9 cellular contexts compared by ENCODE assay signal in the genomic region with DNA sequence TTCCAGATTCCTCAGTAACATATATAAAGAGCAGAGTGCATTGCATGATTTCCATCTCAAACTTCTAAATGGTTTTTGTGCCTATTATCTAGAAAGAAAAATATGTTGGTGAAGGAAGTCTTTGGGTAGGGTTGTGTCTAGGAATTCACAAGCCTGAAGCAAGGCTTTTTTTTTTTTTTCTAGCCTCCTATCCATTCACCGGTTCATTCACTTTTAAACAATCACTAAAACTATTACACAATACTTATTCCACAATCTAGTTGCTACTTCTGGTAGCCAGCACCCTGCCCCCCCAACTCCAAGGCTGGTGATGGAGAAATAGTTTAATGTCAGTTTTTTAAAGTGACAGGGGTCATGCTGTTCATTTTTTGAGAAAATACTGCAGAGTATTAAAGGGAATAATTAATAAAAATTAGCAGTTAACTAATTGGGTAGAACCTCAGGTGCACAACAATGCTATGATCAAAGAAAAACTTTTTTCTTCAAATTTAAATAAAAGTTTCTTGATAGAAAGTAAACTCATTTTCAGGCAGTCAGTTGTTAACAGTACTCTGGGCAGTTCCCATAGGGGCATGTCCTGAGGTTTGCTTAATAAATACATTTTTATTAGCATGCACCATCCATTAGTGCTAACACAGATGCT. TPM values are rescaled to one million over a fixed set of nuclear protein-coding genes. Genes with fewer than 3 reads are reported as not detected.
DNase-seq lines count a peak whose midpoint lies in the region; ATAC-seq and TF ChIP-seq lines count a peak whose summit lies in the region.
"Had no signal": no experiment of that assay in that cellular context is flagged by ENCODE, and none has a peak within 500 bp of the region (broad histone marks: within the 10 kb centered on the region; RNA-seq: fewer than 3 reads in every experiment).

No MANE protein-coding gene starts in this region.

- peaks cover 41 to 49% of the 10 kb centered on the region in 2 donors for H3K4me1 ChIP-seq in adrenal gland (replicated peaks in 1 of 2)
- peaks cover 29% of the 10 kb centered on the region for H3K4me1 ChIP-seq in thymus (ENCODE audit: control insufficient read depth, insufficient read depth, low read length)

- no peaks in the 10 kb centered on the region for H3K9me3 ChIP-seq in adrenal gland (replicated peaks in 1 of 3)
- H3K9me3 ChIP-seq in thymus (ENCODE audit: control insufficient read depth): no peaks in the 10 kb centered on the region
- H3K9me3 ChIP-seq: mucosa of descending colon had no signal

- ATAC-seq in left cardiac atrium (no peak), left ventricle myocardium superior (no peak)

- no peak for TF ChIP-seq CTCF in adrenal gland (IDR thresholded peaks at IDR 0.05)

- H3K27ac ChIP-seq in adrenal gland (peak overlapping the region; percentile 97 to 100 (median 100)), thymus (ENCODE audit: low read depth) (peak overlapping the region; percentile 96)

- 0 to 6% (median 2%) methylated on average over 1 of the region's 1 CpG for WGBS in adrenal gland, 4 donors
- 23% methylated on average over 1 of the region's 1 CpG for WGBS in thymus

- H3K27me3 ChIP-seq in adrenal gland (no peaks in the 10 kb centered on the region), thymus (ENCODE audit: control insufficient read depth, insufficient read depth) (no peaks in the 10 kb centered on the region)

- TF ChIP-seq POLR2A in adrenal gland (IDR thresholded peaks at IDR 0.05): no peak

- DNase-seq in left cardiac atrium (peak; percentile 48), left ventricle myocardium superior (no peak), adrenal gland (peak in 6 of 7 donors; percentile 63 to 85 (median 69)), kidney glomerular epithelial cell (lab: John Stamatoyannopoulos, UW) (peak; percentile 25), Ammon's horn (ENCODE audit: low spot score) (no peak)
- no peak for DNase-seq in effector CD8-positive, alpha-beta T cell (lab: John Stamatoyannopoulos, UW)
- no peak for DNase-seq in activated effector memory CD4-positive, alpha-beta T cell treated with anti-CD3 and anti-CD28 coated beads, Interleukin-2, amount 50 U/mL, for 16 hours

- H3K36me3 ChIP-seq in adrenal gland (replicated peaks in 1 of 2): peaks cover 0 to 8% of the 10 kb centered on the region in 2 donors
- no peaks in the 10 kb centered on the region for H3K36me3 ChIP-seq in thymus (ENCODE audit: control insufficient read depth, insufficient read depth)

- intact Hi-C loops in left cardiac atrium (cut with DNase I): loop anchor here in 1 of 2 donors (2.0 kb wide), 1 partner anchor 100 kb away; no protein-coding TSS in a partner anchor
- intact Hi-C loops in left ventricle myocardium superior (cut with micrococcal nuclease): loop anchor here (2.0 kb wide), 1 partner anchor 64 kb away; no protein-coding TSS in a partner anchor
- intact Hi-C loops in adrenal gland (cut with DNase I): loop anchor here (5.0 to 10.0 kb wide), 3 partner anchors 64 to 493 kb away; no protein-coding TSS in a partner anchor

- H3K4me3 ChIP-seq in adrenal gland (peak overlapping the region in 3 of 4 donors; percentile 19 to 61 (median 31)), thymus (ENCODE audit: low read length) (peak overlapping the region; percentile 56)

RNA-seq across cellular contexts. Expression of a gene that starts 10.9 kb away (rescaled TPM):
- total RNA-seq in left cardiac atrium: 100 to 1,000 TPM in 1 of 2 donors, 10 to 100 TPM in 1; 98.0 to 100 TPM
- total RNA-seq in left ventricle myocardium superior: 124 TPM
- 100 to 1,000 TPM in 4 of 8 donors, 10 to 100 TPM in 4; 66.5 to 182 (median 102) TPM for total RNA-seq in adrenal gland
- polyA plus RNA-seq in adrenal gland: 10 to 100 TPM; 47.2 to 87.6 (median 67.4) TPM
- 60.3 TPM for polyA plus RNA-seq in thymus

Comparison
In these comparisons a context has a peak if more than half of its experiments do, and no peak if none do; other contexts are left out.
1. DNase-seq: peak in left cardiac atrium (single experiment), adrenal gland (6 of 7) and kidney glomerular epithelial cell (single experiment); none in left ventricle myocardium superior (single experiment), effector CD8-positive, alpha-beta T cell (single experiment), Ammon's horn (single experiment) and activated effector memory CD4-positive, alpha-beta T cell treated with anti-CD3 and anti-CD28 coated beads, Interleukin-2, amount 50 U/mL, for 16 hours (single experiment).